Comparison of ENCODE assay signal across 17 cellular contexts in the genomic region with DNA sequence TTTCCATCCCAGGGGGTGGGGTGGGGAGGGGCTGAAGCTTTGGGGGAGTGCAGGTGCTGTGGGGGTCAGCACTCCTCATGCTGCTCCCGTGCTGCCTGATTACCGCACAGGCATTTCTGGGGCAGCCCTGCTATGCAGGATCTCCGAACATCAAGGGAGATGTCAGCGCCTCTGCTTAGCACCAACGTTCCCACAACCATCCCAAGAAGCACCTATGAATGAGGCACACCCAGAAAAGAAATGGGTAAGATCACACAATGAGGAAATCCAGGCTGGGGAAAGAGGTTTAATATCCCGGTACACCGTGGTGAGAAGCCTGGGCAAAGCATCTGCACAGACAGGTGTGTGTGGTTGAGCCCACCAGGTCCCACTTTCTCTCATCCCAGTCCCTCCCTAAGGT. TPM values are rescaled to one million over a fixed set of nuclear protein-coding genes. Genes with fewer than 3 reads are reported as not detected.
DNase-seq lines count a peak whose midpoint lies in the region; ATAC-seq and TF ChIP-seq lines count a peak whose summit lies in the region.
"Had no signal": no experiment of that assay in that cellular context is flagged by ENCODE, and none has a peak within 500 bp of the region (broad histone marks: within the 10 kb centered on the region; RNA-seq: fewer than 3 reads in every experiment).

No MANE protein-coding gene starts in this region.

- intact Hi-C loops in sigmoid colon (cut with DNase I): no loop called here
- intact Hi-C loops in right cardiac atrium (cut with DNase I): no loop called here

- H3F3A ChIP-seq in SK-N-SH (replicated peaks; ENCODE audit: insufficient read depth): no peaks in the 10 kb centered on the region

- no peak overlapping the region for H3K4me2 ChIP-seq in SK-N-SH
- H3K4me2 ChIP-seq: A549 had no signal

- DNase-seq in SK-N-SH (peak; percentile 20), RWPE1 (ENCODE audit: low spot score) (no peak), sigmoid colon (peak; percentile 54), right cardiac atrium (no peak), CD1c-positive myeloid dendritic cell (ENCODE audit: extremely low spot score) (no peak)
- DNase-seq: AML-193; CD4-positive, alpha-beta memory T cell; DMS79 treated with DMSO at 0.1 percent for 48 hours; EL; GOT3 had no signal

- H3K27ac ChIP-seq in SK-N-SH (ENCODE audit: low read depth in 2 of 2, low read length in 1 of 2) (no peak overlapping the region), RWPE1 (peak overlapping the region; percentile 43), cingulate gyrus (ENCODE audit: low read depth, low read length) (peak overlapping the region; percentile 49), sigmoid colon (peak overlapping the region in 1 of 4 donors; percentile 10), right cardiac atrium (ENCODE audit: low read length) (no peak overlapping the region)
- H3K27ac ChIP-seq: 22Rv1, A549, C4-2B had no signal

- CTCF ChIA-PET in SK-N-SH (lab: Yijun Ruan, JAX): interaction anchor here (1.7 kb wide), 1 partner anchor 21 kb away, joined by 7 read pairs; no protein-coding TSS in a partner anchor
- CTCF ChIA-PET in RWPE1 (lab: Yijun Ruan, JAX): no interaction called here

- POLR2A ChIA-PET in SK-N-SH (lab: Yijun Ruan, JAX) (interaction anchor here (0.6 kb wide), 1 partner anchor 26 kb away, joined by 4 read pairs; no protein-coding TSS in a partner anchor), RWPE1 (lab: Yijun Ruan, JAX; ENCODE audit: low non-redundant PET) (no interaction called here)

- TF ChIP-seq CTCF in SK-N-SH (IDR thresholded peaks at IDR 0.05) (no peak), RWPE1 (conservative IDR thresholded peaks at IDR 0.05; ENCODE audit: low read depth) (no peak), sigmoid colon (IDR thresholded peaks at IDR 0.05) (no peak)

- H3K9ac ChIP-seq in SK-N-SH: no peak overlapping the region

- ATAC-seq in SK-N-SH treated with all-trans-retinoic acid at 6 μM for 48 hours (no peak), right cardiac atrium (no peak)
- ATAC-seq: A549, GM12878 had no signal

- H3K27me3 ChIP-seq in SK-N-SH (ENCODE audit: insufficient read depth) (no peaks in the 10 kb centered on the region), sigmoid colon (no peaks in the 10 kb centered on the region), right cardiac atrium (ENCODE audit: control insufficient read depth, insufficient read depth) (no peaks in the 10 kb centered on the region)

- H3K4me1 ChIP-seq in SK-N-SH (ENCODE audit: control insufficient read depth in 1 of 2, insufficient read depth in 2 of 2, low read depth in 1 of 2, low read length in 1 of 2): no peaks in the 10 kb centered on the region; a peak in 1 of 4 replicates
- H3K4me1 ChIP-seq in sigmoid colon: peaks cover 0 to 6% (median 2%) of the 10 kb centered on the region in 4 donors
- no peaks in the 10 kb centered on the region for H3K4me1 ChIP-seq in right cardiac atrium (ENCODE audit: control insufficient read depth, insufficient read depth, low read length)

- H3K36me3 ChIP-seq in SK-N-SH (replicated peaks in 1 of 2; ENCODE audit: control insufficient read depth in 1 of 2, insufficient read depth in 2 of 2, low read length in 1 of 2): peaks cover 32 to 42% of the 10 kb centered on the region in 2 experiments
- H3K36me3 ChIP-seq in sigmoid colon: peaks cover 13 to 55% (median 24%) of the 10 kb centered on the region in 4 donors

- H3K9me3 ChIP-seq in SK-N-SH: no peaks in the 10 kb centered on the region
- H3K9me3 ChIP-seq in sigmoid colon: no peaks in the 10 kb centered on the region
- no peaks in the 10 kb centered on the region for H3K9me3 ChIP-seq in right cardiac atrium (ENCODE audit: control insufficient read depth, low read length)
- H3K9me3 ChIP-seq: A549, HAP-1 had no signal

- WGBS in SK-N-SH (ENCODE audit: low lambda C conversion rate): 90% methylated on average over 7 of the region's 7 CpGs
- 82 to 86% methylated on average over 7 of the region's 7 CpGs for WGBS in sigmoid colon, 2 donors
- 79% methylated on average over 7 of the region's 7 CpGs for WGBS in right cardiac atrium

- TF ChIP-seq RAD21 in SK-N-SH (IDR thresholded peaks at IDR 0.05; ENCODE audit: low read length): no peak

- no peak for TF ChIP-seq POLR2A in sigmoid colon (IDR thresholded peaks at IDR 0.05)

- H3K9me2 ChIP-seq in SK-N-SH: no peaks in the 10 kb centered on the region

- H3K4me3 ChIP-seq in SK-N-SH (ENCODE audit: low read depth in 2 of 2, low read length in 1 of 2) (no peak overlapping the region), sigmoid colon (no peak overlapping the region), right cardiac atrium (ENCODE audit: low read length) (no peak overlapping the region)
- H3K4me3 ChIP-seq: A549, GM12878, HAP-1 had no signal

- H3K79me2 ChIP-seq in SK-N-SH (ENCODE audit: insufficient read depth): no peaks in the 10 kb centered on the region

- H2AFZ ChIP-seq in SK-N-SH (ENCODE audit: low read depth): no peak overlapping the region

- H4K20me1 ChIP-seq in SK-N-SH (ENCODE audit: insufficient read depth): no peaks in the 10 kb centered on the region

- TF ChIP-seq EP300 in SK-N-SH (IDR thresholded peaks at IDR 0.05; ENCODE audit: borderline replicate concordance in 1 of 2, low read depth in 1 of 2, low read length in 1 of 2) (no peak), sigmoid colon (IDR thresholded peaks at IDR 0.05) (no peak)

TF ChIP-seq in SK-N-SH, 30 proteins besides CTCF, POLR2A, EP300 and RAD21 (continues in another document):
- TF ChIP-seq, protein P1, sequence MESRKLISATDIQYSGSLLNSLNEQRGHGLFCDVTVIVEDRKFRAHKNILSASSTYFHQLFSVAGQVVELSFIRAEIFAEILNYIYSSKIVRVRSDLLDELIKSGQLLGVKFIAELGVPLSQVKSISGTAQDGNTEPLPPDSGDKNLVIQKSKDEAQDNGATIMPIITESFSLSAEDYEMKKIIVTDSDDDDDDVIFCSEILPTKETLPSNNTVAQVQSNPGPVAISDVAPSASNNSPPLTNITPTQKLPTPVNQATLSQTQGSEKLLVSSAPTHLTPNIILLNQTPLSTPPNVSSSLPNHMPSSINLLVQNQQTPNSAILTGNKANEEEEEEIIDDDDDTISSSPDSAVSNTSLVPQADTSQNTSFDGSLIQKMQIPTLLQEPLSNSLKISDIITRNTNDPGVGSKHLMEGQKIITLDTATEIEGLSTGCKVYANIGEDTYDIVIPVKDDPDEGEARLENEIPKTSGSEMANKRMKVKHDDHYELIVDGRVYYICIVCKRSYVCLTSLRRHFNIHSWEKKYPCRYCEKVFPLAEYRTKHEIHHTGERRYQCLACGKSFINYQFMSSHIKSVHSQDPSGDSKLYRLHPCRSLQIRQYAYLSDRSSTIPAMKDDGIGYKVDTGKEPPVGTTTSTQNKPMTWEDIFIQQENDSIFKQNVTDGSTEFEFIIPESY (IDR thresholded peaks at IDR 0.05; ENCODE audit: borderline replicate concordance, low read depth): no peak
- TF ChIP-seq, protein P2, sequence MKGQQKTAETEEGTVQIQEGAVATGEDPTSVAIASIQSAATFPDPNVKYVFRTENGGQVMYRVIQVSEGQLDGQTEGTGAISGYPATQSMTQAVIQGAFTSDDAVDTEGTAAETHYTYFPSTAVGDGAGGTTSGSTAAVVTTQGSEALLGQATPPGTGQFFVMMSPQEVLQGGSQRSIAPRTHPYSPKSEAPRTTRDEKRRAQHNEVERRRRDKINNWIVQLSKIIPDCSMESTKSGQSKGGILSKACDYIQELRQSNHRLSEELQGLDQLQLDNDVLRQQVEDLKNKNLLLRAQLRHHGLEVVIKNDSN (IDR thresholded peaks at IDR 0.05; ENCODE audit: borderline replicate concordance, low read depth): no peak

TF ChIP-seq in SK-N-SH treated with all-trans-retinoic acid at 6 μM for 48 hours, 23 proteins besides CTCF, POLR2A, EP300 and RAD21 (continues in another document):
- no peak for TF ChIP-seq OSR1 (CRISPR knock-in tag; IDR thresholded peaks at IDR 0.05)
- no peak for TF ChIP-seq ZFP30 (CRISPR knock-in tag; IDR thresholded peaks at IDR 0.05)
- TF ChIP-seq ZNF70 (CRISPR knock-in tag; IDR thresholded peaks at IDR 0.05): no peak
- TF ChIP-seq GLIS3 (CRISPR knock-in tag; IDR thresholded peaks at IDR 0.05): no peak
- no peak for TF ChIP-seq TCF4 (CRISPR knock-in tag; IDR thresholded peaks at IDR 0.05; ENCODE audit: borderline replicate concordance)
- no peak for TF ChIP-seq ISL1 (CRISPR knock-in tag; IDR thresholded peaks at IDR 0.05)
- TF ChIP-seq ESRRG (CRISPR knock-in tag; IDR thresholded peaks at IDR 0.05): no peak

RNA-seq across cellular contexts. Expression of gene GAREM2, which starts 17.5 kb away (rescaled TPM):
- polyA plus RNA-seq in SK-N-SH (2012; rRNA removed) (1.5 and 3.7 TPM in 2 replicates), sigmoid colon (10 to 100 TPM in 1 of 3 donors, 1 to 10 TPM in 2; 2.1 to 11.6 (median 2.4) TPM), right cardiac atrium (1.9 TPM)
- polyA plus RNA-seq in SK-N-SH (2012; cell fraction: cytosol; rRNA removed): 0.55 and 1.1 TPM in 2 replicates
- 3.1 and 3.6 TPM in 2 replicates for polyA plus RNA-seq in SK-N-SH (2012; cell fraction: nucleus; rRNA removed)
- total RNA-seq in sigmoid colon (1 to 10 TPM; 1.1 to 4.4 (median 2.1) TPM), right cardiac atrium (1 to 10 TPM; 2.7 to 6.9 (median 4.4) TPM)

RNA-seq across cellular contexts. Expression of gene HADHA, which starts 54.1 kb away (rescaled TPM):
- polyA plus RNA-seq in SK-N-SH (2012; rRNA removed) (64.3 and 69.9 TPM in 2 replicates), sigmoid colon (100 to 1,000 TPM in 2 of 3 donors, 10 to 100 TPM in 1; 96.7 to 148 (median 126) TPM), right cardiac atrium (307 TPM)
- 70.6 and 71.0 TPM in 2 replicates for polyA plus RNA-seq in SK-N-SH (2012; cell fraction: cytosol; rRNA removed)
- polyA plus RNA-seq in SK-N-SH (2012; cell fraction: nucleus; rRNA removed): 57.8 and 66.5 TPM in 2 replicates
- total RNA-seq in sigmoid colon (100 to 1,000 TPM; 110 to 137 (median 118) TPM), right cardiac atrium (100 to 1,000 TPM; 329 to 410 (median 375) TPM)

RNA-seq across cellular contexts. Expression of gene HADHB, which starts 54.4 kb away (rescaled TPM):
- polyA plus RNA-seq in SK-N-SH (2012; rRNA removed): 108 and 137 TPM in 2 replicates
- polyA plus RNA-seq in SK-N-SH (2012; cell fraction: cytosol; rRNA removed): 133 and 137 TPM in 2 replicates
- polyA plus RNA-seq in SK-N-SH (2012; cell fraction: nucleus; rRNA removed): 71.1 and 111 TPM in 2 replicates
- total RNA-seq in sigmoid colon: 100 to 1,000 TPM in 3 of 4 donors, 10 to 100 TPM in 1; 82.8 to 147 (median 119) TPM
- polyA plus RNA-seq in sigmoid colon: 100 to 1,000 TPM in 2 of 3 donors, 10 to 100 TPM in 1; 93.3 to 212 (median 120) TPM
- 100 to 1,000 TPM; 750 to 992 (median 857) TPM for total RNA-seq in right cardiac atrium
- polyA plus RNA-seq in right cardiac atrium: 918 TPM

Comparison
In these comparisons a context has a peak if more than half of its experiments do, and no peak if none do; other contexts are left out.
1. DNase-seq: peak in SK-N-SH (single experiment) and sigmoid colon (single experiment); none in RWPE1 (single experiment), right cardiac atrium (0 of 3) and CD1c-positive myeloid dendritic cell (single experiment).
2. H3K27ac ChIP-seq: peak in RWPE1 (single experiment) and cingulate gyrus (single experiment); none in SK-N-SH (0 of 2) and right cardiac atrium (single experiment).